In genomic region chr10:63767512-63767911, GRCh38 we compare ENCODE assay signal across 1 cellular context.
A peak's percentile ranks its signal among the peaks of the same experiment; 100 is the strongest.
TF ChIP-seq lines count a peak whose summit lies in the region.

No MANE protein-coding gene starts in this region.

TF ChIP-seq in K562, 482 proteins besides CTCF, POLR2A, EP300 and RAD21 (continued from another document):
- no peak for TF ChIP-seq SFPQ (IDR thresholded peaks at IDR 0.05; ENCODE audit: low read depth, low read length)
- TF ChIP-seq ZNF639 (CRISPR knock-in tag; conservative IDR thresholded peaks at IDR 0.05 in 1 of 2, IDR thresholded peaks at IDR 0.05 in 1 of 2) = no peak
- no peak for TF ChIP-seq CSDE1 (IDR thresholded peaks at IDR 0.05)
- TF ChIP-seq L3MBTL2 (IDR thresholded peaks at IDR 0.05) = no peak
- TF ChIP-seq THAP12 (CRISPR knock-in tag; IDR thresholded peaks at IDR 0.05) = no peak
- 0 out of 2 replicates have a peak, but pooled peaks have one; percentile 35 for TF ChIP-seq ESRRA (IDR thresholded peaks at IDR 0.05; ENCODE audit: borderline replicate concordance, low read depth)
